15 cellular contexts compared by ENCODE assay signal in genomic region chr9:135792268-135793128, GRCh38.
"Had no signal": no experiment of that assay in that cellular context is flagged by ENCODE, and none has a peak within 500 bp of the region (broad histone marks: within the 10 kb centered on the region; RNA-seq: fewer than 3 reads in every experiment).

No MANE protein-coding gene starts in this region.

- H3K79me2 ChIP-seq: hepatocyte, parathyroid adenoma had no signal

- H3K4me1 ChIP-seq: colonic mucosa, left lung, neural progenitor cell, parathyroid adenoma had no signal

- H3K36me3 ChIP-seq: colonic mucosa, left lung, neural progenitor cell had no signal

- H3K9ac ChIP-seq: neural progenitor cell, parathyroid adenoma had no signal

- H3K27me3 ChIP-seq: colonic mucosa, hepatocyte, neural progenitor cell had no signal

- H3K4me2 ChIP-seq: hepatocyte, neural progenitor cell had no signal

- H3K27ac ChIP-seq: colonic mucosa, hepatocyte, left lung, neural progenitor cell, parathyroid adenoma had no signal

- H2AFZ ChIP-seq: hepatocyte, neural progenitor cell, parathyroid adenoma had no signal

- H3K9me3 ChIP-seq: colonic mucosa, left lung had no signal

- FAIRE-seq: endometrium, keratinocyte had no signal

- DNase-seq: activated CD4-positive, alpha-beta T cell treated with anti-CD3 and anti-CD28 coated beads for 4 hours; activated CD8-positive, alpha-beta memory T cell treated with anti-CD3 and anti-CD28 coated beads, Interleukin-2, amount 50 U/mL, for 48 hours; activated gamma-delta T cell treated with Interleukin-2 at 50 U/mL for 16 hours; amniotic stem cell; central memory CD4-positive, alpha-beta T cell; colonic mucosa; naive B cell; stimulated activated CD4-positive, alpha-beta T cell treated with anti-CD3 and anti-CD28 coated beads, Interleukin-2, amount 100 ng/mL, for 48 hours; T-helper 1 cell had no signal

- H3K4me3 ChIP-seq: colonic mucosa, hepatocyte, left lung, neural progenitor cell had no signal
